ENCODE assay signal across 3 cellular contexts in genomic region chr7:100093925-100094486, GRCh38.
A peak's percentile ranks its signal among the peaks of the same experiment; 100 is the strongest.
TF ChIP-seq lines count a peak whose summit lies in the region.

No MANE protein-coding gene starts in this region.

TF ChIP-seq in A549, 52 proteins besides CTCF, POLR2A, EP300 and RAD21:
- TF ChIP-seq, protein P1, sequence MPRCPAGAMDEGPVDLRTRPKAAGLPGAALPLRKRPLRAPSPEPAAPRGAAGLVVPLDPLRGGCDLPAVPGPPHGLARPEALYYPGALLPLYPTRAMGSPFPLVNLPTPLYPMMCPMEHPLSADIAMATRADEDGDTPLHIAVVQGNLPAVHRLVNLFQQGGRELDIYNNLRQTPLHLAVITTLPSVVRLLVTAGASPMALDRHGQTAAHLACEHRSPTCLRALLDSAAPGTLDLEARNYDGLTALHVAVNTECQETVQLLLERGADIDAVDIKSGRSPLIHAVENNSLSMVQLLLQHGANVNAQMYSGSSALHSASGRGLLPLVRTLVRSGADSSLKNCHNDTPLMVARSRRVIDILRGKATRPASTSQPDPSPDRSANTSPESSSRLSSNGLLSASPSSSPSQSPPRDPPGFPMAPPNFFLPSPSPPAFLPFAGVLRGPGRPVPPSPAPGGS (IDR thresholded peaks at IDR 0.05), result 0 out of 3 replicates have a peak, but pooled peaks have one; percentile 19
- TF ChIP-seq CBX8 (IDR thresholded peaks at IDR 0.05) (no peak), HOXB5 (CRISPR knock-in tag; IDR thresholded peaks at IDR 0.05) (no peak), ZFP36 (IDR thresholded peaks at IDR 0.05; ENCODE audit: borderline replicate concordance, partially characterized antibody) (no peak), POLR2AphosphoS2 (conservative IDR thresholded peaks at IDR 0.05; ENCODE audit: low read length) (peak; percentile 73; the same call in 1 of the 2 replicates), HOXA7 (CRISPR knock-in tag; IDR thresholded peaks at IDR 0.05) (peak; percentile 66; the same call in 1 of the 2 replicates), TFCP2L1 (CRISPR knock-in tag; IDR thresholded peaks at IDR 0.05) (peak; percentile 81; the same call in 1 of the 2 replicates), MAFK (IDR thresholded peaks at IDR 0.05; ENCODE audit: partially characterized antibody) (peak; percentile 98)
TF ChIP-seq in A549: peak in this region for 5.

TF ChIP-seq in GM23338, 12 proteins besides CTCF, POLR2A, EP300 and RAD21:
- TF ChIP-seq EZH2phosphoT487 (IDR thresholded peaks at IDR 0.05; ENCODE audit: unreplicated experiment) (no peak), ZNF331 (CRISPR knock-in tag; IDR thresholded peaks at IDR 0.05; ENCODE audit: low read depth) (no peak), ZNF462 (CRISPR knock-in tag; IDR thresholded peaks at IDR 0.05) (no peak), POLR2AphosphoS5 (IDR thresholded peaks at IDR 0.05; ENCODE audit: low read depth) (peak; percentile 64)
- TF ChIP-seq, protein P2, sequence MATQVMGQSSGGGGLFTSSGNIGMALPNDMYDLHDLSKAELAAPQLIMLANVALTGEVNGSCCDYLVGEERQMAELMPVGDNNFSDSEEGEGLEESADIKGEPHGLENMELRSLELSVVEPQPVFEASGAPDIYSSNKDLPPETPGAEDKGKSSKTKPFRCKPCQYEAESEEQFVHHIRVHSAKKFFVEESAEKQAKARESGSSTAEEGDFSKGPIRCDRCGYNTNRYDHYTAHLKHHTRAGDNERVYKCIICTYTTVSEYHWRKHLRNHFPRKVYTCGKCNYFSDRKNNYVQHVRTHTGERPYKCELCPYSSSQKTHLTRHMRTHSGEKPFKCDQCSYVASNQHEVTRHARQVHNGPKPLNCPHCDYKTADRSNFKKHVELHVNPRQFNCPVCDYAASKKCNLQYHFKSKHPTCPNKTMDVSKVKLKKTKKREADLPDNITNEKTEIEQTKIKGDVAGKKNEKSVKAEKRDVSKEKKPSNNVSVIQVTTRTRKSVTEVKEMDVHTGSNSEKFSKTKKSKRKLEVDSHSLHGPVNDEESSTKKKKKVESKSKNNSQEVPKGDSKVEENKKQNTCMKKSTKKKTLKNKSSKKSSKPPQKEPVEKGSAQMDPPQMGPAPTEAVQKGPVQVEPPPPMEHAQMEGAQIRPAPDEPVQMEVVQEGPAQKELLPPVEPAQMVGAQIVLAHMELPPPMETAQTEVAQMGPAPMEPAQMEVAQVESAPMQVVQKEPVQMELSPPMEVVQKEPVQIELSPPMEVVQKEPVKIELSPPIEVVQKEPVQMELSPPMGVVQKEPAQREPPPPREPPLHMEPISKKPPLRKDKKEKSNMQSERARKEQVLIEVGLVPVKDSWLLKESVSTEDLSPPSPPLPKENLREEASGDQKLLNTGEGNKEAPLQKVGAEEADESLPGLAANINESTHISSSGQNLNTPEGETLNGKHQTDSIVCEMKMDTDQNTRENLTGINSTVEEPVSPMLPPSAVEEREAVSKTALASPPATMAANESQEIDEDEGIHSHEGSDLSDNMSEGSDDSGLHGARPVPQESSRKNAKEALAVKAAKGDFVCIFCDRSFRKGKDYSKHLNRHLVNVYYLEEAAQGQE (IDR thresholded peaks at IDR 0.05; ENCODE audit: unreplicated experiment), result no peak

TF ChIP-seq in H1, 55 proteins besides CTCF, POLR2A, EP300 and RAD21:
- TF ChIP-seq MAFK (IDR thresholded peaks at IDR 0.05; ENCODE audit: low read depth, low read length), result peak; percentile 77
- no peak for TF ChIP-seq FOSL1 (IDR thresholded peaks at IDR 0.05; ENCODE audit: insufficient read depth, low read depth, low read length)
- peak; percentile 96 for TF ChIP-seq POLR2AphosphoS5 (IDR thresholded peaks at IDR 0.05; ENCODE audit: low read depth, low read length)
- TF ChIP-seq CREB1 (IDR thresholded peaks at IDR 0.05), result no peak
- TF ChIP-seq EZH2 (IDR thresholded peaks at IDR 0.05; ENCODE audit: low read depth, low read length, severe bottlenecking), result no peak
- no peak for TF ChIP-seq NRF1 (IDR thresholded peaks at IDR 0.05; ENCODE audit: low read depth, low read length)
- TF ChIP-seq SP1 (IDR thresholded peaks at IDR 0.05; ENCODE audit: low read depth, low read length), result no peak
